Comparison of ENCODE assay signal across 8 cellular contexts in genomic region chr5:81912933-81913332, GRCh38.
"Had no signal": no experiment of that assay in that cellular context is flagged by ENCODE, and none has a peak within 500 bp of the region (broad histone marks: within the 10 kb centered on the region; RNA-seq: fewer than 3 reads in every experiment).

No MANE protein-coding gene starts in this region.

- FAIRE-seq: G401.6, GM12878, GM12891, GM12892, GM18507, GM19239 had no signal

- DNase-seq: GDM1, GF-D8 had no signal

- ATAC-seq: GM12878 had no signal
